ENCODE assay signal across 8 cellular contexts in genomic region chr12:45730842-45731336, GRCh38. TPM values are rescaled to one million over a fixed set of nuclear protein-coding genes. Genes with fewer than 3 reads are reported as not detected.
DNase-seq lines count a peak whose midpoint lies in the region; ATAC-seq and TF ChIP-seq lines count a peak whose summit lies in the region.

No MANE protein-coding gene starts in this region.

- peaks cover under 1% of the 10 kb centered on the region for H3K9me3 Mint-ChIP-seq in activated naive CD8-positive, alpha-beta T cell treated with anti-CD3 and anti-CD28 coated beads, Interleukin-2, amount 10 ng/mL, durations not matched to agents 7 days and 5 days

- no peaks in the 10 kb centered on the region for H3K27me3 Mint-ChIP-seq in activated naive CD8-positive, alpha-beta T cell treated with anti-CD3 and anti-CD28 coated beads, Interleukin-2, amount 10 ng/mL, durations not matched to agents 7 days and 5 days

- DNase-seq in NCI-H526 (lab: John Stamatoyannopoulos, UW) (peak; percentile 47 to 68), NCI-H526 treated with DMSO at 0.1 percent for 48 hours (lab: John Stamatoyannopoulos, UW) (no peak), NCI-H1694 (lab: John Stamatoyannopoulos, UW) (peak; percentile 21), spleen (no peak), HK-2 (ENCODE audit: unreplicated experiment) (no peak)
- no peak for DNase-seq in activated naive CD8-positive, alpha-beta T cell treated with anti-CD3 and anti-CD28 coated beads, Interleukin-2, amount 10 ng/mL, durations not matched to agents 7 days and 5 days

- POLR2A ChIA-PET in activated naive CD8-positive, alpha-beta T cell treated with anti-CD3 and anti-CD28 coated beads, Interleukin-2, amount 10 ng/mL, durations not matched to agents 7 days and 5 days (lab: Charles Lee): interaction anchor here (0.7 to 7.2 kb wide), 10 partner anchors 12 to 260 kb away, joined by 3 to 120 read pairs (median 5); partner anchors contain the start of gene SCAF11

- intact Hi-C loops in spleen (cut with DNase I; ENCODE audit: low total_unique reads): loop anchor here (10.0 kb wide), 1 partner anchor 254 kb away; no protein-coding TSS in a partner anchor

- H3K9ac ChIP-seq in iPS-20b (ENCODE audit: low read depth, low read length): peak overlapping the region; percentile 97

- peak overlapping the region; percentile 96 for H3K27ac Mint-ChIP-seq in activated naive CD8-positive, alpha-beta T cell treated with anti-CD3 and anti-CD28 coated beads, Interleukin-2, amount 10 ng/mL, durations not matched to agents 7 days and 5 days

- H3K27ac ChIP-seq in iPS-20b (ENCODE audit: low read length): peak overlapping the region; percentile 84
- H3K27ac ChIP-seq in spleen: peak overlapping the region; percentile 92 to 100 (median 99)

- peaks cover 29% of the 10 kb centered on the region for H3K36me3 Mint-ChIP-seq in activated naive CD8-positive, alpha-beta T cell treated with anti-CD3 and anti-CD28 coated beads, Interleukin-2, amount 10 ng/mL, durations not matched to agents 7 days and 5 days

- H3K36me3 ChIP-seq in iPS-20b (ENCODE audit: insufficient read depth, low read depth, low read length) (peaks cover 33% of the 10 kb centered on the region), spleen (no peaks in the 10 kb centered on the region)

- H3K4me3 ChIP-seq in iPS-20b (ENCODE audit: low read length): peak overlapping the region; percentile 99
- peak overlapping the region; percentile 50 to 89 (median 75) for H3K4me3 ChIP-seq in spleen

- H3K4me1 Mint-ChIP-seq in activated naive CD8-positive, alpha-beta T cell treated with anti-CD3 and anti-CD28 coated beads, Interleukin-2, amount 10 ng/mL, durations not matched to agents 7 days and 5 days: peaks cover 25% of the 10 kb centered on the region

- H3K27me3 ChIP-seq in iPS-20b (ENCODE audit: insufficient read depth, low read length) (no peaks in the 10 kb centered on the region), spleen (replicated peaks in 1 of 7) (no peaks in the 10 kb centered on the region)

- TF ChIP-seq CTCF in spleen (IDR thresholded peaks at IDR 0.05 in 8 of 11, conservative IDR thresholded peaks at IDR 0.05 in 3 of 11): no peak

- H3K9me3 ChIP-seq in iPS-20b (ENCODE audit: insufficient read depth, low read depth, low read length) (no peaks in the 10 kb centered on the region), spleen (no peaks in the 10 kb centered on the region)

- TF ChIP-seq POLR2A in spleen (IDR thresholded peaks at IDR 0.05): no peak

- 1 to 2% (median 1%) methylated on average over 14 of the region's 14 CpGs for WGBS in spleen, 5 donors

- ATAC-seq in activated naive CD8-positive, alpha-beta T cell treated with anti-CD3 and anti-CD28 coated beads, Interleukin-2, amount 10 ng/mL, durations not matched to agents 7 days and 5 days (ENCODE audit: low read depth): no peak
- no peak for ATAC-seq in GM19035 (IDR thresholded peaks at IDR 0.05; ENCODE audit: unreplicated experiment)

- H3K4me3 Mint-ChIP-seq in activated naive CD8-positive, alpha-beta T cell treated with anti-CD3 and anti-CD28 coated beads, Interleukin-2, amount 10 ng/mL, durations not matched to agents 7 days and 5 days: peak overlapping the region; percentile 93

- H3K4me1 ChIP-seq in iPS-20b (ENCODE audit: insufficient read depth, low read length) (peaks cover 12% of the 10 kb centered on the region; the same call in 1 of the 2 replicates), spleen (peaks cover 27 to 63% (median 51%) of the 10 kb centered on the region in 6 donors)

RNA-seq across cellular contexts. Expression of gene ARID2, which starts 1.4 kb away (rescaled TPM):
- total RNA-seq in activated naive CD8-positive, alpha-beta T cell treated with anti-CD3 and anti-CD28 coated beads, Interleukin-2, amount 10 ng/mL, durations not matched to agents 7 days and 5 days: 10 to 100 TPM; 48.1 to 49.3 TPM
- 10 to 100 TPM; 31.7 to 59.6 (median 44.2) TPM for total RNA-seq in spleen
- 1 to 10 TPM; 5.7 to 7.6 (median 6.1) TPM for polyA plus RNA-seq in spleen

Comparison
In these comparisons a context has a peak if more than half of its experiments do, and no peak if none do; other contexts are left out.
1. DNase-seq: peak in NCI-H526 (2 of 2) and NCI-H1694 (single experiment); none in NCI-H526 treated with DMSO at 0.1 percent for 48 hours (single experiment), activated naive CD8-positive, alpha-beta T cell treated with anti-CD3 and anti-CD28 coated beads, Interleukin-2, amount 10 ng/mL, durations not matched to agents 7 days and 5 days (single experiment), spleen (single experiment) and HK-2 (single experiment).